8 cellular contexts compared by ENCODE assay signal in the genomic region with DNA sequence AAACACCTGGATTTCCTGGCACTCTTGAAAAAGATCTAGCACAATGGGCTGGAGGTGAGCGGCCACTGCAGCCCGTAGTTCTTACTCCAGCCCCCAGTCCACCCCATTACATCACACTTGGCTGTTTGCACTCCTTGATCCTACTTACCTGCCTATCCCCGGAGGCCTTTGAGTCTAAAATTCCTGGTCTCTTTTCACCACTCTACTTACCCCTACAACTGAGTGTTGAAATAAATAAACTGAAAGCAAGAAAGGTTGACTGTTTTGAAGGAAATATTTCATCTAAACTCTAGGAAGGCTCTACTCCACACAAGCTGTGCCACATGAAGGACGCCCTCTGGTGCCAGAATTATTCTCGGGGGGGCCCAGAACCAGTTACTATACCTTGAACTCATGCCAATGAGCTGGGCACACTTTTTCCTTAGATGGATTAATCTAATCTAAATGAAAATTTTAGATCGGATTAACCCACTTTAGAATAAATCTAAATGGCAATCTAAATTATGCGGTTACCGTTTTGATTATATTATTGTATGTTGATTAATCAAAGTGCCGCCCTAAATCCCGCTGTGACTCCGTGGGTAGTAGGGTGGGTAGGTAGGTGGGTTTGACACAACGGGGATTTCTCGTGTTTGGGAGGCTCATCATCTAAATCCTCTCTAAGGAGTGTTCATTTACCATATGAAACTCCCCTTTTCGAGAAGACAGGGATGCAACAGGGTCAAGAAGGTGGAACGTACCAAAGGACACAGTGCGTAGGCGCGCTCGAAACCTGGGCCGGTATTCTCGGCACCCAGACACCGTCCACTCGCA. TPM values are rescaled to one million over a fixed set of nuclear protein-coding genes. Genes with fewer than 3 reads are reported as not detected.
DNase-seq lines count a peak whose midpoint lies in the region; ATAC-seq and TF ChIP-seq lines count a peak whose summit lies in the region.

No MANE protein-coding gene starts in this region.

- DNase-seq in activated CD4-positive, alpha-beta T cell treated with anti-CD3 and anti-CD28 coated beads for 36 hours: peak; percentile 76
- no peak for DNase-seq in activated CD4-positive, alpha-beta T cell treated with anti-CD3 and anti-CD28 coated beads for 1 hour
- peak; percentile 75 for DNase-seq in NB4 (ENCODE audit: low read depth)
- DNase-seq in T-helper 9 cell: peak; percentile 47
- peak in 32 of 61 donors; percentile 6 to 83 (median 45) for DNase-seq in caudate nucleus (lab: John Stamatoyannopoulos, UW)
- peak in 2 of 3 donors; percentile 54 to 76 for DNase-seq in right lobe of liver

- 1% methylated on average over 22 of the region's 23 CpGs for WGBS in right lobe of liver (ENCODE audit: insufficient coverage, low coverage, low lambda C conversion rate, missing lambda C conversion rate)

- H3K27ac Mint-ChIP-seq in activated CD4-positive, alpha-beta T cell treated with anti-CD3 and anti-CD28 coated beads for 36 hours: peak overlapping the region; percentile 95
- H3K27ac Mint-ChIP-seq in stimulated activated memory B cell treated with anti-CD40 and anti-IgM and Interleukin-4, amounts not matched to agents 10 μg/mL and 1 μg/mL and 100 μg/mL, for 72 hours: peak overlapping the region; percentile 100

- peaks cover 0 to 29% (median 17%) of the 10 kb centered on the region in 4 donors for H3K4me1 ChIP-seq in right lobe of liver

- ATAC-seq in activated CD4-positive, alpha-beta T cell treated with anti-CD3 and anti-CD28 coated beads for 36 hours: peak; percentile 3
- peak in 3 of 4 donors; percentile 2 to 6 (median 4) for ATAC-seq in right lobe of liver
- ATAC-seq in stimulated activated memory B cell treated with anti-CD40 and anti-IgM and Interleukin-4, amounts not matched to agents 10 μg/mL and 1 μg/mL and 100 μg/mL, for 72 hours: peak; percentile 2
- ATAC-seq in GM21423 (IDR thresholded peaks at IDR 0.05; ENCODE audit: unreplicated experiment): no peak

- H3K4me3 ChIP-seq in NB4 (ENCODE audit: low read depth, low read length) (peak overlapping the region; percentile 81), right lobe of liver (peak overlapping the region; percentile 25 to 78 (median 49))

- CTCF ChIA-PET in activated CD4-positive, alpha-beta T cell treated with anti-CD3 and anti-CD28 coated beads for 36 hours (lab: Charles Lee): interaction anchor here (0.6 to 6.4 kb wide), 11 partner anchors 9 to 1484 kb away, joined by 3 to 64 read pairs (median 5); no protein-coding TSS in a partner anchor

- POLR2A ChIA-PET in activated CD4-positive, alpha-beta T cell treated with anti-CD3 and anti-CD28 coated beads for 36 hours (lab: Charles Lee): interaction anchor here (0.6 to 7.3 kb wide), 20 partner anchors 9 to 1679 kb away, joined by 3 to 147 read pairs (median 5); partner anchors contain the start of genes ACLY, JUP, KLHL11 and TOP2A

- TF ChIP-seq POLR2A in NB4 (IDR thresholded peaks at IDR 0.05; ENCODE audit: extremely low read depth, insufficient read length) (no peak), right lobe of liver (IDR thresholded peaks at IDR 0.05) (no peak)

- no peaks in the 10 kb centered on the region for H3K27me3 ChIP-seq in right lobe of liver

- peak overlapping the region; percentile 100 for H3K27ac ChIP-seq in caudate nucleus (ENCODE audit: low read depth, low read length)
- H3K27ac ChIP-seq in right lobe of liver: peak overlapping the region; percentile 92 to 100 (median 100)

- H3K36me3 ChIP-seq in right lobe of liver: peaks cover 25 to 36% (median 31%) of the 10 kb centered on the region in 4 donors

- H3K27me3 Mint-ChIP-seq in activated CD4-positive, alpha-beta T cell treated with anti-CD3 and anti-CD28 coated beads for 36 hours: no peaks in the 10 kb centered on the region
- no peaks in the 10 kb centered on the region for H3K27me3 Mint-ChIP-seq in stimulated activated memory B cell treated with anti-CD40 and anti-IgM and Interleukin-4, amounts not matched to agents 10 μg/mL and 1 μg/mL and 100 μg/mL, for 72 hours

- peak overlapping the region; percentile 97 for H3K4me3 Mint-ChIP-seq in activated CD4-positive, alpha-beta T cell treated with anti-CD3 and anti-CD28 coated beads for 36 hours
- peak overlapping the region; percentile 94 for H3K4me3 Mint-ChIP-seq in stimulated activated memory B cell treated with anti-CD40 and anti-IgM and Interleukin-4, amounts not matched to agents 10 μg/mL and 1 μg/mL and 100 μg/mL, for 72 hours

- intact Hi-C loops in activated CD4-positive, alpha-beta T cell treated with anti-CD3 and anti-CD28 coated beads for 36 hours (cut with DNase I, micrococcal nuclease): loop anchor here (1.0 to 5.0 kb wide), 9 partner anchors 9 to 1587 kb away; partner anchors contain the start of genes NR1D1 (in 1 of the 2), ODAD4 (in 1 of the 2) and RPL27 (in 1 of the 2)
- intact Hi-C loops in right lobe of liver (cut with DNase I): no loop called here

- peaks cover 20% of the 10 kb centered on the region for H3K4me1 Mint-ChIP-seq in activated CD4-positive, alpha-beta T cell treated with anti-CD3 and anti-CD28 coated beads for 36 hours
- peaks cover 26% of the 10 kb centered on the region for H3K4me1 Mint-ChIP-seq in stimulated activated memory B cell treated with anti-CD40 and anti-IgM and Interleukin-4, amounts not matched to agents 10 μg/mL and 1 μg/mL and 100 μg/mL, for 72 hours

- no peaks in the 10 kb centered on the region for H3K9me3 Mint-ChIP-seq in activated CD4-positive, alpha-beta T cell treated with anti-CD3 and anti-CD28 coated beads for 36 hours (ENCODE audit: low read depth)
- H3K9me3 Mint-ChIP-seq in stimulated activated memory B cell treated with anti-CD40 and anti-IgM and Interleukin-4, amounts not matched to agents 10 μg/mL and 1 μg/mL and 100 μg/mL, for 72 hours: no peaks in the 10 kb centered on the region

- peak; percentile 49 for TF ChIP-seq CTCF in NB4 (IDR thresholded peaks at IDR 0.05; ENCODE audit: low read depth, low read length)
- TF ChIP-seq CTCF in right lobe of liver (IDR thresholded peaks at IDR 0.05): peak in 3 of 4 donors; percentile 18 to 39 (median 36)

- H3K9me3 ChIP-seq in right lobe of liver: no peaks in the 10 kb centered on the region

- H3K36me3 Mint-ChIP-seq in activated CD4-positive, alpha-beta T cell treated with anti-CD3 and anti-CD28 coated beads for 36 hours (ENCODE audit: low read depth): peaks cover 42% of the 10 kb centered on the region
- peaks cover 35% of the 10 kb centered on the region for H3K36me3 Mint-ChIP-seq in stimulated activated memory B cell treated with anti-CD40 and anti-IgM and Interleukin-4, amounts not matched to agents 10 μg/mL and 1 μg/mL and 100 μg/mL, for 72 hours

RNA-seq across cellular contexts. Expression of gene EIF1, which starts 0.7 kb away (rescaled TPM):
- total RNA-seq in activated CD4-positive, alpha-beta T cell treated with anti-CD3 and anti-CD28 coated beads for 36 hours: 100 to 1,000 TPM; 869 to 977 TPM
- total RNA-seq in right lobe of liver: 100 to 1,000 TPM; 284 to 454 (median 404) TPM

RNA-seq across cellular contexts. Expression of gene GAST, which starts 24.1 kb away (rescaled TPM):
- total RNA-seq in activated CD4-positive, alpha-beta T cell treated with anti-CD3 and anti-CD28 coated beads for 36 hours: not detected
- not detected for total RNA-seq in right lobe of liver

RNA-seq across cellular contexts. Expression of gene HAP1, which starts 46.4 kb away (rescaled TPM):
- not detected for total RNA-seq in activated CD4-positive, alpha-beta T cell treated with anti-CD3 and anti-CD28 coated beads for 36 hours
- under 1 TPM in 3 of 6 experiments, not detected in 3; 0.07 to 0.10 (median 0.07) TPM for total RNA-seq in right lobe of liver

Comparison
In these comparisons a context has a peak if more than half of its experiments do, and no peak if none do; other contexts are left out.
1. intact Hi-C loops: an anchor here in activated CD4-positive, alpha-beta T cell treated with anti-CD3 and anti-CD28 coated beads for 36 hours (1.0 to 5.0 kb wide); none called in right lobe of liver.